Comparison of ENCODE assay signal across 8 cellular contexts in genomic region chr9:105244274-105244995, GRCh38. TPM values are rescaled to one million over a fixed set of nuclear protein-coding genes. Genes with fewer than 3 reads are reported as not detected.
DNase-seq lines count a peak whose midpoint lies in the region; ATAC-seq and TF ChIP-seq lines count a peak whose summit lies in the region.

SLC44A1 (plus strand) TSS chr9:105244651; CDS start chr9:105244869, 218 bp downstream.

- ATAC-seq in GM19372 (IDR thresholded peaks at IDR 0.05; ENCODE audit: low read depth, unreplicated experiment): peak; percentile 85
- ATAC-seq in HG03521 (IDR thresholded peaks at IDR 0.05; ENCODE audit: unreplicated experiment): peak; percentile 81

- TF ChIP-seq RAD21 in liver (IDR thresholded peaks at IDR 0.05): peak; percentile 44 to 72

- no peaks in the 10 kb centered on the region for H3K27me3 ChIP-seq in liver (ENCODE audit: control insufficient read depth in 4 of 4, insufficient read depth in 4 of 4, low read length in 3 of 4)

- H3K9me3 ChIP-seq in liver (ENCODE audit: control insufficient read depth in 4 of 4, low read length in 3 of 4): no peaks in the 10 kb centered on the region

- TF ChIP-seq CTCF in C4-2B (conservative IDR thresholded peaks at IDR 0.05) (no peak), liver (IDR thresholded peaks at IDR 0.05; ENCODE audit: low read depth, low read length, missing input control) (no peak)

- peaks cover 5 to 16% (median 11%) of the 10 kb centered on the region in 4 donors for H3K4me1 ChIP-seq in liver (ENCODE audit: control insufficient read depth in 4 of 4, insufficient read depth in 4 of 4, low read length in 3 of 4)

- peak within 1 kb of the TSS; percentile 83 to 98 (median 88) for H3K4me3 ChIP-seq in liver (ENCODE audit: low read depth in 1 of 3, low read length in 3 of 3)

- H3K9ac ChIP-seq in liver (ENCODE audit: low read depth in 1 of 2, low read length in 2 of 2): peak within 1 kb of the TSS; percentile 75 to 85

- DNase-seq in NCI-H69 (lab: John Stamatoyannopoulos, UW) (peak; percentile 99), dermis blood vessel endothelial cell (peak; percentile 97)
- peak; percentile 92 for DNase-seq in activated CD4-positive, alpha-beta T cell treated with anti-CD3 and anti-CD28 coated beads, Interleukin-2, amount 50 U/mL, for 4 hours
- DNase-seq in stimulated activated CD4-positive, alpha-beta T cell treated with anti-CD3 and anti-CD28 coated beads, Interleukin-4, amount 100 ng/mL, for 1 hour: peak; percentile 94

- H3K27ac ChIP-seq in C4-2B: peak within 1 kb of the TSS; percentile 84
- peak within 1 kb of the TSS; percentile 75 to 91 for H3K27ac ChIP-seq in liver (ENCODE audit: low read depth in 1 of 2, low read length in 2 of 2)

- under 1% methylated on average over 102 of the region's 102 CpGs for WGBS in liver

- H3K36me3 ChIP-seq in liver (ENCODE audit: control insufficient read depth in 4 of 4, insufficient read depth in 3 of 4, low read depth in 1 of 4, low read length in 3 of 4): no peaks in the 10 kb centered on the region

TF ChIP-seq in liver, 16 proteins besides CTCF, POLR2A, EP300 and RAD21:
- TF ChIP-seq ZBTB33 (IDR thresholded peaks at IDR 0.05) (no peak), REST (IDR thresholded peaks at IDR 0.05) (no peak), FOXA2 (IDR thresholded peaks at IDR 0.05) (no peak), EGR1 (IDR thresholded peaks at IDR 0.05; ENCODE audit: low read depth in 2 of 2) (peak in 1 of 2 donors; percentile 37), RXRA (IDR thresholded peaks at IDR 0.05) (peak; percentile 49 to 57), JUND (IDR thresholded peaks at IDR 0.05) (no peak), YY1 (IDR thresholded peaks at IDR 0.05) (peak; percentile 63), MAX (IDR thresholded peaks at IDR 0.05) (peak; percentile 71), HNF4G (IDR thresholded peaks at IDR 0.05) (no peak), HNF4A (conservative IDR thresholded peaks at IDR 0.05) (peak in 1 of 2 donors; percentile 48), SP1 (IDR thresholded peaks at IDR 0.05) (peak; percentile 80), TAF1 (conservative IDR thresholded peaks at IDR 0.05) (no peak), NR2F2 (IDR thresholded peaks at IDR 0.05) (peak; percentile 53), ATF3 (IDR thresholded peaks at IDR 0.05) (no peak), GABPA (IDR thresholded peaks at IDR 0.05 in 1 of 2, conservative IDR thresholded peaks at IDR 0.05 in 1 of 2) (peak; percentile 49 to 75), FOXA1 (IDR thresholded peaks at IDR 0.05) (no peak)

RNA-seq across cellular contexts. Expression of gene SLC44A1, which starts in this region (rescaled TPM):
- total RNA-seq in dermis blood vessel endothelial cell (42.7 and 71.8 TPM in 2 replicates), liver (10 to 100 TPM; 46.4 to 73.1 TPM)
- 10 to 100 TPM; 18.1 to 59.9 TPM for polyA plus RNA-seq in liver

Comparison
In these comparisons a context has a peak if more than half of its experiments do, and no peak if none do; other contexts are left out.
1. Peak in every context shown above with its lines: DNase-seq, ATAC-seq, H3K4me3 ChIP-seq and H3K27ac ChIP-seq.